Comparison of ENCODE assay signal across 8 cellular contexts in the genomic region with DNA sequence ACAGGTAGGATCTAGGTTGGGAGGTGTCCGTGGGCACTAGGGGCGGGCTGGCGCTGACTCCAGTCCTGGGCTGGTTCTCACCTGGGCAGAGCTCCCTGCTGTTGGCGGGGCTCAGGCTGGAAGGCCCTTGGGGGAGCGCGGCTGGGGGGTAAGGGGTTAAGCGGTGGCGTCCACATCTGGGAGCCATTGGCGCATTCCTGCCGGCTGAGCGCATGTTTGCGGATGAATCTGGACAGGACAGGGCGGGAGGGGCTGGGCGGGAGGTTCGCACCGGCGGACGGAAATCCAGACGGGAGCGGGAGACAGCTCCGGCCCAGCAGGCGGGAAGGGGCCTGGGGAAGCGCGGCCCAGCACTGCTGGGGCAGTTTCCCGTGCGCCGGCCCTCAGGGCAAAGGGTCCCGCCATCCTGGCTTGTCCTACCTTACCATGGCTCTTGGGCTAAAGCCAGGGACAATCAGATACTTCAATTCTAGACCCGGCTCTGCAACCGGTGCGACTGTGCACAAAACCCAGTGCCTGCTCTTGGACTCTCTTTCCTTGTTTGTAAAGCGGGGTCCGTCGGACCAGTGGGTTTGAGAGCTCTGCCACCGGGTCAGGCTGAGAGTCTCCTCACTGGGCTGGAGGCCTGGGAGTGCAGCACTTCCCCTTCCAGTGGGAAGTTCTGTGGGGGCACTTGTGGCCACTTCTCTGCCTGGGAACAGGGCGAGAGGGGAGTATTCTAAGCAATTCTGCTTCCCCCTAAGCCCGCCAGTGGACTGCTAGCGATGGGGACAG. TPM values are rescaled to one million over a fixed set of nuclear protein-coding genes. Genes with fewer than 3 reads are reported as not detected.
DNase-seq lines count a peak whose midpoint lies in the region; TF ChIP-seq lines count a peak whose summit lies in the region.

No MANE protein-coding gene starts in this region.

- TF ChIP-seq CTCF in astrocyte of the spinal cord (IDR thresholded peaks at IDR 0.05; ENCODE audit: low read depth, low read length): no peak

- peak overlapping the region; percentile 100 for H3K4me2 ChIP-seq in BLaER1

- in situ Hi-C loops in astrocyte of the spinal cord (cut with HindIII; ENCODE audit: low sequenced_read_pairs): no loop called here

- H3K4me3 ChIP-seq in BLaER1: no peak overlapping the region
- peak overlapping the region; percentile 73 for H3K4me3 ChIP-seq in HUES64 (ENCODE audit: low read length)
- no peak overlapping the region for H3K4me3 ChIP-seq in astrocyte of the spinal cord (ENCODE audit: low read depth, low read length)
- H3K4me3 ChIP-seq in skin epidermis: peak overlapping the region; percentile 9 to 99 (median 79)

- H3K4me1 ChIP-seq in BLaER1 (peaks cover 96% of the 10 kb centered on the region), HUES64 (ENCODE audit: insufficient read depth, low read length) (peaks cover 31% of the 10 kb centered on the region)

- peaks cover 31% of the 10 kb centered on the region for H4K20me1 ChIP-seq in BLaER1

- H3K36me3 ChIP-seq in BLaER1: no peaks in the 10 kb centered on the region
- H3K36me3 ChIP-seq in HUES64 (ENCODE audit: insufficient read depth, low read length): no peaks in the 10 kb centered on the region

- WGBS in HUES64: 4% methylated on average over 38 of the region's 38 CpGs

- DNase-seq in astrocyte of the spinal cord (ENCODE audit: low read depth, low spot score) (peak; percentile 81), iPS-NIHi11 (ENCODE audit: low spot score) (peak; percentile 68), NCI-H187 treated with DMSO at 0.1 percent for 48 hours (lab: John Stamatoyannopoulos, UW) (no peak), germinal center (ENCODE audit: low spot score) (no peak)
- no peak for DNase-seq in activated CD4-positive, alpha-beta T cell treated with anti-CD3 and anti-CD28 coated beads, Interleukin-2, amount 50 U/mL, for 48 hours

- H3K27ac ChIP-seq in BLaER1 (0 out of 2 replicates have a peak overlapping the region, but pooled peaks have one; percentile 46), HUES64 (ENCODE audit: low read depth, low read length) (no peak overlapping the region), skin epidermis (peak overlapping the region in 20 of 21 experiments; percentile 60 to 99 (median 95))

- no peaks in the 10 kb centered on the region for H3K9me3 ChIP-seq in BLaER1
- H3K9me3 ChIP-seq in HUES64 (ENCODE audit: insufficient read depth, low read depth, low read length): no peaks in the 10 kb centered on the region

- H3K27me3 ChIP-seq in BLaER1 (no peaks in the 10 kb centered on the region; the same call in 1 of the 2 replicates), HUES64 (ENCODE audit: insufficient read depth, low read length) (peaks cover 32% of the 10 kb centered on the region)

- H3K9ac ChIP-seq in BLaER1: peak overlapping the region; percentile 24; the same call in 1 of the 2 replicates
- peak overlapping the region; percentile 42 for H3K9ac ChIP-seq in HUES64 (ENCODE audit: low read depth, low read length)

RNA-seq across cellular contexts. Expression of a gene that starts 7.8 kb away (rescaled TPM):
- 15.4 TPM for polyA plus RNA-seq in HUES64 (2013, experiment 1 of 2)
- polyA plus RNA-seq in HUES64 (2013, experiment 2 of 2): 20.9 TPM

RNA-seq across cellular contexts. Expression of a gene that starts 29.1 kb away (rescaled TPM):
- 80.7 TPM for polyA plus RNA-seq in HUES64 (2013, experiment 1 of 2)
- polyA plus RNA-seq in HUES64 (2013, experiment 2 of 2): 75.9 TPM

RNA-seq across cellular contexts. Expression of a gene that starts 47.8 kb away (rescaled TPM):
- polyA plus RNA-seq in HUES64 (2013, experiment 1 of 2): not detected
- not detected for polyA plus RNA-seq in HUES64 (2013, experiment 2 of 2)

Comparison
In these comparisons a context has a peak if more than half of its experiments do, and no peak if none do; other contexts are left out.
1. H3K4me3 ChIP-seq: peak in HUES64 (single experiment) and skin epidermis (7 of 7); none in BLaER1 (single experiment) and astrocyte of the spinal cord (single experiment).
2. DNase-seq: peak in astrocyte of the spinal cord (single experiment) and iPS-NIHi11 (single experiment); none in NCI-H187 treated with DMSO at 0.1 percent for 48 hours (single experiment), germinal center (single experiment) and activated CD4-positive, alpha-beta T cell treated with anti-CD3 and anti-CD28 coated beads, Interleukin-2, amount 50 U/mL, for 48 hours (0 of 2).